In the genomic region with DNA sequence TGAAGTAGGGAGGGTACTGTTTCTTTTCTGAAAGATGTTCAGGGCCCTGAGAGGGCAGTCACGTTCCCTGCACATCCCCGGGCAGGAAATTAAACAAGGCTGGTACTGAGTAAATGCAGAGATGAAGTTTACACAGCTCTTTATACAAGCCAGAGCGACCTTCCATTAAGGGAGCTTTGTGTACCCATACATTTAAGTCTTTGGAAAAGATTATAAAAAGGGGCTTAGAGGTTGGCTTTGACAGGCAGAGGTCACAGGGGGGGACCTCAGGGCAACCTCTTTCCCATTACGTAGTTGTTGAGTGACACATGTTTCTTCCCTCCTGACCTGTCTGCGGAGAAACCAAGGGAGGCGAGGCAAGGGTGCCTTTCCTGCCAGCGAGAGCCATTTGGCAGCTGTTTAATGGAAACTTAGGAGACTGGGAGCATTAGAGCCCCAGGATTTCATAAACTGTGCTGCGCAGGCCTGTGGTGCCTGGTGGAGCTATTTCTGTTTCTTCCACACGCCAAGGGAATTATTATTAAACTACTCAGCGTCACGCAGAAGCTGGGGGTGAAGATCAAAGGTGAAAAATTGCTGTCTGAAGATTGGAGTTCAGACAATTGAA, we compare ENCODE assay signal across 24 cellular contexts. TPM values are rescaled to one million over a fixed set of nuclear protein-coding genes. Genes with fewer than 3 reads are reported as not detected.
DNase-seq lines count a peak whose midpoint lies in the region; ATAC-seq, FAIRE-seq and TF ChIP-seq lines count a peak whose summit lies in the region.
"Had no signal": no experiment of that assay in that cellular context is flagged by ENCODE, and none has a peak within 500 bp of the region (broad histone marks: within the 10 kb centered on the region; RNA-seq: fewer than 3 reads in every experiment).

No MANE protein-coding gene starts in this region.

- H3K9me2 ChIP-seq in GM23248 (ENCODE audit: insufficient read depth) = no peaks in the 10 kb centered on the region

- peaks cover 31% of the 10 kb centered on the region for H3K27me3 ChIP-seq in astrocyte (ENCODE audit: insufficient read depth, low read length)
- H3K27me3 ChIP-seq in GM23248 (replicated peaks; ENCODE audit: insufficient read depth) = peaks cover 10% of the 10 kb centered on the region
- H3K27me3 ChIP-seq: Peyer's patch had no signal

- H3K79me2 ChIP-seq in astrocyte (ENCODE audit: insufficient read depth, low read length) (no peaks in the 10 kb centered on the region), GM23248 (ENCODE audit: insufficient read depth) (no peaks in the 10 kb centered on the region)

- H3K36me3 ChIP-seq in astrocyte (ENCODE audit: insufficient read depth, low read length) = no peaks in the 10 kb centered on the region
- no peaks in the 10 kb centered on the region for H3K36me3 ChIP-seq in GM23248 (ENCODE audit: low read depth)
- H3K36me3 ChIP-seq: Peyer's patch, SJCRH30 had no signal

- H3F3A ChIP-seq in GM23248 (ENCODE audit: insufficient read depth) = no peaks in the 10 kb centered on the region

- WGBS in GM23248 (ENCODE audit: low coverage in 1 of 2, low lambda C conversion rate in 2 of 2, missing lambda C conversion rate in 2 of 2), 2 experiments = 97 to 98% methylated on average over 11 of the region's 11 CpGs

- H3K9me3 Mint-ChIP-seq in astrocyte (ENCODE audit: unreplicated experiment) = peaks cover 3% of the 10 kb centered on the region
- H3K9me3 Mint-ChIP-seq: stimulated activated naive B cell treated with anti-CD40 and anti-IgM and Interleukin-4, amounts not matched to agents 10 μg/mL and 1 μg/mL and 100 μg/mL, for 72 hours; WTC11 had no signal

- H3K4me3 ChIP-seq in astrocyte (ENCODE audit: insufficient read depth, low read depth, low read length) = no peak overlapping the region
- no peak overlapping the region for H3K4me3 ChIP-seq in retinal pigment epithelial cell (ENCODE audit: low read length)
- H3K4me3 ChIP-seq in GM23248 = no peak overlapping the region
- H3K4me3 ChIP-seq: Peyer's patch, SJCRH30 had no signal

- H3K27ac Mint-ChIP-seq in astrocyte (ENCODE audit: unreplicated experiment) = no peak overlapping the region
- H3K27ac Mint-ChIP-seq: stimulated activated naive B cell treated with anti-CD40 and anti-IgM and Interleukin-4, amounts not matched to agents 10 μg/mL and 1 μg/mL and 100 μg/mL, for 72 hours; WTC11 had no signal

- FAIRE-seq in astrocyte (lab: Jason Lieb, UNC) = no peak

- peaks cover 15% of the 10 kb centered on the region for H3K4me1 ChIP-seq in astrocyte (ENCODE audit: insufficient read depth, low read length)
- no peaks in the 10 kb centered on the region for H3K4me1 ChIP-seq in GM23248 (ENCODE audit: insufficient read depth)
- H3K4me1 ChIP-seq: SJCRH30 had no signal

- H3K9me3 ChIP-seq in astrocyte (ENCODE audit: insufficient read depth, low read depth, low read length) = no peaks in the 10 kb centered on the region
- H3K9me3 ChIP-seq in GM23248 (ENCODE audit: low read depth) = no peaks in the 10 kb centered on the region
- H3K9me3 ChIP-seq: SJCRH30 had no signal

- H4K20me1 ChIP-seq in astrocyte (ENCODE audit: insufficient read depth, low read length) = peaks cover 8% of the 10 kb centered on the region
- H4K20me1 ChIP-seq in GM23248 (ENCODE audit: insufficient read depth) = no peaks in the 10 kb centered on the region

- H2AFZ ChIP-seq in astrocyte (ENCODE audit: low read depth, low read length) = no peak overlapping the region
- no peak overlapping the region for H2AFZ ChIP-seq in GM23248

- peaks cover 42% of the 10 kb centered on the region for H3K27me3 Mint-ChIP-seq in astrocyte (ENCODE audit: low read depth, unreplicated experiment)

- no peak for TF ChIP-seq CTCF in astrocyte (IDR thresholded peaks at IDR 0.05; ENCODE audit: insufficient read depth, low read depth, low read length)
- TF ChIP-seq CTCF in retinal pigment epithelial cell (conservative IDR thresholded peaks at IDR 0.05; ENCODE audit: low read depth, low read length) = no peak

- no peak for ATAC-seq in HG02884 (IDR thresholded peaks at IDR 0.05; ENCODE audit: unreplicated experiment)
- ATAC-seq: esophagus mucosa; left lobe of liver; stimulated activated naive B cell treated with anti-CD40 and anti-IgM and Interleukin-4, amounts not matched to agents 10 μg/mL and 1 μg/mL and 100 μg/mL, for 72 hours; WTC11 had no signal

- peaks cover 11% of the 10 kb centered on the region for H3K36me3 Mint-ChIP-seq in astrocyte (ENCODE audit: low read depth, unreplicated experiment)
- H3K36me3 Mint-ChIP-seq: stimulated activated naive B cell treated with anti-CD40 and anti-IgM and Interleukin-4, amounts not matched to agents 10 μg/mL and 1 μg/mL and 100 μg/mL, for 72 hours; WTC11 had no signal

- H3K9ac ChIP-seq in astrocyte (ENCODE audit: low read length) = no peak overlapping the region
- no peak overlapping the region for H3K9ac ChIP-seq in GM23248

- in situ Hi-C loops in GM23248 (cut with MboI) = no loop called here

- H3K27ac ChIP-seq in astrocyte (ENCODE audit: low read depth, low read length) (no peak overlapping the region), GM23248 (no peak overlapping the region)
- H3K27ac ChIP-seq: SJCRH30 had no signal

- H3K4me2 ChIP-seq in astrocyte (ENCODE audit: low read length) = no peak overlapping the region
- H3K4me2 ChIP-seq in GM23248 (ENCODE audit: unreplicated experiment) = no peak overlapping the region

- peaks cover 12% of the 10 kb centered on the region for H3K4me1 Mint-ChIP-seq in astrocyte (ENCODE audit: low read depth, unreplicated experiment)

- H3K4me3 Mint-ChIP-seq in astrocyte (ENCODE audit: unreplicated experiment) = no peak overlapping the region
- H3K4me3 Mint-ChIP-seq: stimulated activated naive B cell treated with anti-CD40 and anti-IgM and Interleukin-4, amounts not matched to agents 10 μg/mL and 1 μg/mL and 100 μg/mL, for 72 hours; WTC11 had no signal

- peak; percentile 22 for DNase-seq in NCI-H1092 (lab: John Stamatoyannopoulos, UW)
- peak; percentile 10 for DNase-seq in astrocyte (ENCODE audit: low read depth)
- peak; percentile 9 for DNase-seq in kidney tubule cell (ENCODE audit: low spot score)
- peak; percentile 16 for DNase-seq in retinal pigment epithelial cell (ENCODE audit: low read depth)
- DNase-seq in retina = no peak
- DNase-seq in GM23248 = no peak
- DNase-seq: activated CD4-positive, alpha-beta T cell treated with anti-CD3 and anti-CD28 coated beads, Interleukin-2, amount 50 U/mL, for 4 hours; activated naive CD4-positive, alpha-beta T cell treated with Interleukin-2 at 50 U/mL for 16 hours; activated T-cell treated with anti-CD3 and anti-CD28 coated beads for 4 hours; central memory CD4-positive, alpha-beta T cell; effector CD4-positive, alpha-beta T cell; GOT3; KG1; NCI-H2029; NCI-H446 treated with DMSO at 0.1 percent for 48 hours; Peyer's patch; SJCRH30; stimulated activated CD4-positive, alpha-beta T cell treated with anti-CD3 and anti-CD28 coated beads, Interleukin-2, amount 100 ng/mL, for 24 hours; stimulated activated naive B cell treated with anti-CD40 and anti-IgM and Interleukin-4, amounts not matched to agents 10 μg/mL and 1 μg/mL and 100 μg/mL, for 72 hours; T-helper 2 cell had no signal

RNA-seq across cellular contexts. Expression of a gene that starts 3.1 kb away (rescaled TPM):
- total RNA-seq in astrocyte = 0.30 and 0.34 TPM in 2 replicates
- total RNA-seq in GM23248 (2014; rRNA removed; shearing (Covaris generic)) = not detected in 2 replicates
- polyA plus RNA-seq in GM23248 (2016; fragmentation: Nextera tagmentation; extraction: Ambion mirVana) = not detected in 2 replicates
- total RNA-seq: esophagus mucosa, left lobe of liver had no signal

Comparison
In these comparisons a context has a peak if more than half of its experiments do, and no peak if none do; other contexts are left out.
1. DNase-seq: peak in NCI-H1092 (single experiment), astrocyte (single experiment), kidney tubule cell (single experiment) and retinal pigment epithelial cell (single experiment); none in retina (single experiment) and GM23248 (single experiment).